10 cellular contexts compared by ENCODE assay signal in genomic region chr6:3232017-3232838, GRCh38. TPM values are rescaled to one million over a fixed set of nuclear protein-coding genes. Genes with fewer than 3 reads are reported as not detected.
A peak's percentile ranks its signal among the peaks of the same experiment; 100 is the strongest.
DNase-seq lines count a peak whose midpoint lies in the region; ATAC-seq, FAIRE-seq and TF ChIP-seq lines count a peak whose summit lies in the region.
"Had no signal": no experiment of that assay in that cellular context is flagged by ENCODE, and none has a peak within 500 bp of the region (broad histone marks: within the 10 kb centered on the region; RNA-seq: fewer than 3 reads in every experiment).

No MANE protein-coding gene starts in this region.

- no peaks in the 10 kb centered on the region for H3K9me3 Mint-ChIP-seq in Caco-2 (ENCODE audit: unreplicated experiment)

- no peak for ATAC-seq in GM21529 (IDR thresholded peaks at IDR 0.05; ENCODE audit: unreplicated experiment)
- no peak for ATAC-seq in activated CD4-positive, CD25-positive, alpha-beta regulatory T cell treated with anti-CD3 and anti-CD28 coated beads, Interleukin-2, amount 50 U/mL, for 24 hours
- ATAC-seq in HG03378 (IDR thresholded peaks at IDR 0.05; ENCODE audit: unreplicated experiment), result no peak

- TF ChIP-seq EP300 in ovary (IDR thresholded peaks at IDR 0.05), result no peak

- TF ChIP-seq CTCF in Caco-2 (IDR thresholded peaks at IDR 0.05; ENCODE audit: insufficient read depth in 1 of 2, low read depth in 1 of 2, low read length in 1 of 2, severe bottlenecking in 1 of 2, unreplicated experiment in 1 of 2) (no peak), epithelial cell of proximal tubule (conservative IDR thresholded peaks at IDR 0.05; ENCODE audit: low read depth, low read length) (no peak), ovary (IDR thresholded peaks at IDR 0.05) (no peak), D721Med (IDR thresholded peaks at IDR 0.05; ENCODE audit: insufficient read depth, missing control alignments) (no peak)

- DNase-seq in Caco-2, result no peak
- peak; percentile 17 for DNase-seq in NCI-H345 (lab: John Stamatoyannopoulos, UW)
- no peak for DNase-seq in epithelial cell of proximal tubule (ENCODE audit: low read depth)
- no peak for DNase-seq in ovary
- DNase-seq in D721Med (ENCODE audit: insufficient read length, low spot score), result no peak

- H3K27ac ChIP-seq in ovary, result no peak overlapping the region

- 18 to 20% (median 18%) methylated on average over 22 of the region's 22 CpGs for WGBS in ovary, 3 donors

- POLR2A ChIA-PET in Caco-2 (lab: Charles Lee), result no interaction called here

- peaks cover 14% of the 10 kb centered on the region for H3K36me3 Mint-ChIP-seq in Caco-2 (ENCODE audit: insufficient read depth, unreplicated experiment)

- intact Hi-C loops in Caco-2 (cut with micrococcal nuclease; ENCODE audit: unreplicated experiment), result no loop called here
- intact Hi-C loops in ovary (cut with DNase I), result no loop called here

- CTCF ChIA-PET in Caco-2 (lab: Charles Lee), result interaction anchor here (0.6 to 2.7 kb wide), 3 partner anchors 19 to 105 kb away, joined by 3 to 10 read pairs (median 7); partner anchors contain the start of gene TUBB2A

- peak overlapping the region; percentile 51 for H3K27ac Mint-ChIP-seq in Caco-2 (ENCODE audit: unreplicated experiment)

- no peak for TF ChIP-seq POLR2A in ovary (IDR thresholded peaks at IDR 0.05)

- H3K27me3 ChIP-seq in Caco-2 (replicated peaks; ENCODE audit: control insufficient read depth, insufficient read depth, low read length), result no peaks in the 10 kb centered on the region
- H3K27me3 ChIP-seq in ovary, result peaks cover 2% of the 10 kb centered on the region

- peaks cover 6% of the 10 kb centered on the region for H3K27me3 Mint-ChIP-seq in Caco-2 (ENCODE audit: insufficient read depth, unreplicated experiment)

- H3K4me1 ChIP-seq in Caco-2 (0 out of 2 replicates have a peak, but pooled peaks cover 4% of the 10 kb centered on the region), ovary (ENCODE audit: insufficient read depth) (peaks cover 12% of the 10 kb centered on the region)

- peaks cover 7% of the 10 kb centered on the region for H3K4me1 Mint-ChIP-seq in Caco-2 (ENCODE audit: low read depth, unreplicated experiment)

- BruUV-seq in Caco-2 (replicated peaks; lab: Mats Ljungman, UMichigan), result TSS peak; percentile 20

- H3K4me3 Mint-ChIP-seq in Caco-2 (ENCODE audit: unreplicated experiment), result peak overlapping the region; percentile 81

- H3K36me3 ChIP-seq in Caco-2 (ENCODE audit: control insufficient read depth, insufficient read depth, low read length) (no peaks in the 10 kb centered on the region), ovary (no peaks in the 10 kb centered on the region)
- H3K36me3 ChIP-seq: adrenal gland had no signal

- no peak for FAIRE-seq in D721Med (lab: Jason Lieb, UNC)
- FAIRE-seq: GM18507 had no signal

- no peaks in the 10 kb centered on the region for H3K9me3 ChIP-seq in Caco-2
- no peaks in the 10 kb centered on the region for H3K9me3 ChIP-seq in ovary
- H3K9me3 ChIP-seq: adrenal gland had no signal

- H3K4me3 ChIP-seq in Caco-2 (ENCODE audit: low read depth, low read length), result peak overlapping the region; percentile 45
- H3K4me3 ChIP-seq in epithelial cell of proximal tubule (ENCODE audit: low read depth, low read length), result peak overlapping the region; percentile 93
- H3K4me3 ChIP-seq in ovary, result peak overlapping the region; percentile 52

RNA-seq across cellular contexts. Expression of gene TUBB2B, which starts 4.8 kb away (rescaled TPM):
- total RNA-seq in Caco-2 (2022), result 143 and 150 TPM in 2 replicates
- total RNA-seq in epithelial cell of proximal tubule, result 213 and 219 TPM in 2 replicates
- 1 to 10 TPM in 5 of 7 donors, under 1 TPM in 2; 0.73 to 3.6 (median 1.7) TPM for total RNA-seq in ovary
- polyA plus RNA-seq in ovary, result under 1 TPM; 0.67 to 0.81 TPM

RNA-seq across cellular contexts. Expression of gene PSMG4, which starts 26.5 kb away (rescaled TPM):
- total RNA-seq in Caco-2 (2022), result 20.9 and 21.3 TPM in 2 replicates
- 24.6 and 28.6 TPM in 2 replicates for total RNA-seq in epithelial cell of proximal tubule
- 10 to 100 TPM; 13.9 to 24.3 (median 22.7) TPM for total RNA-seq in ovary
- polyA plus RNA-seq in ovary, result 10 to 100 TPM in 1 of 2 donors, 1 to 10 TPM in 1; 8.5 to 34.8 TPM

Comparison
In these comparisons a context has a peak if more than half of its experiments do, and no peak if none do; other contexts are left out.
1. RNA of gene TUBB2B, which starts 4.8 kb away (total RNA-seq): 213 to 219 TPM in epithelial cell of proximal tubule and 143 to 150 TPM in Caco-2; 0.73 to 3.6 TPM in ovary; every median in the first group is over 10 times any median in the second.
2. Peak in every context shown above with its lines, with median percentiles within 50 percentile points of each other: H3K4me3 ChIP-seq.